ENCODE assay signal across 8 cellular contexts in the genomic region with DNA sequence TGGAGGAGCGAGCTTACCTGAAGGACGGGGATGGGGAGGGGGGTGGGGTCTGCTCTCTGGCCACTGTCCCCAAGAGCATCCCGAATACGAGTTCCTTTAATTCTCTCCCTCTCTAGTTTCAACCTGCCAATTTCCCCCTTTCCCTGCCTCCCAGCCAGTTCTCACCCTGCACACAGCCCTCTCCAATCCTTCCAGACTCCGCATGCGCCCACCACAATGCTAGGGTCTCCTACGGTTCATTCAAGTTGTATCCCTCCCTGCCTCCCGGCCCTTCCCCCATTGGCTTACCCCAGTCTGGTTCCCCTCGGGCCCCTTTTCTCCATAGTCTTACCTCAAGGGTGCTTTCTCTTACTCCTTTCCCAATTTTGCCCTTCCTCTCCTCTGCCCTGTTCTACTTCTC. TPM values are rescaled to one million over a fixed set of nuclear protein-coding genes. Genes with fewer than 3 reads are reported as not detected.
DNase-seq lines count a peak whose midpoint lies in the region; ATAC-seq lines count a peak whose summit lies in the region.

No MANE protein-coding gene starts in this region.

- peaks cover 14 to 52% (median 47%) of the 10 kb centered on the region in 5 donors for H3K4me1 ChIP-seq in subcutaneous abdominal adipose tissue (ENCODE audit: control insufficient read depth in 5 of 5, insufficient read depth in 5 of 5, low read length in 5 of 5)

- H3K36me3 Mint-ChIP-seq in T-helper 2 cell treated with Interferon-gamma antibody and Interleukin-4, amounts not matched to agents 5 μg/mL and 100 μg/mL, for 36 hours (ENCODE audit: low read depth): no peaks in the 10 kb centered on the region

- H3K4me1 Mint-ChIP-seq in T-helper 2 cell treated with Interferon-gamma antibody and Interleukin-4, amounts not matched to agents 5 μg/mL and 100 μg/mL, for 36 hours (ENCODE audit: low read depth): peaks cover 25% of the 10 kb centered on the region

- peak overlapping the region; percentile 64 to 84 (median 76) for H3K4me3 ChIP-seq in subcutaneous abdominal adipose tissue (ENCODE audit: low read depth in 1 of 5, low read length in 5 of 5)

- no peak for DNase-seq in T-helper 2 cell treated with Interferon-gamma antibody and Interleukin-4, amounts not matched to agents 5 μg/mL and 100 μg/mL, for 36 hours (ENCODE audit: low spot score)
- DNase-seq in T-helper 2 cell (no peak), left lobe of liver (ENCODE audit: low spot score) (peak; percentile 41), D341Med (ENCODE audit: low spot score) (no peak)
- no peak for DNase-seq in activated CD4-positive, alpha-beta T cell treated with anti-CD3 and anti-CD28 coated beads, Interleukin-2, amount 50 U/mL, for 48 hours

- peaks cover 0 to 10% (median 4%) of the 10 kb centered on the region in 5 donors for H3K36me3 ChIP-seq in subcutaneous abdominal adipose tissue (ENCODE audit: control insufficient read depth in 5 of 5, insufficient read depth in 5 of 5, low read length in 5 of 5)

- H3K9me3 ChIP-seq in subcutaneous abdominal adipose tissue (ENCODE audit: control insufficient read depth in 5 of 5, low read length in 5 of 5): no peaks in the 10 kb centered on the region

- H3K9ac ChIP-seq in subcutaneous abdominal adipose tissue (ENCODE audit: low read length in 5 of 5): peak overlapping the region in 4 of 5 donors; percentile 63 to 68 (median 64)

- peak overlapping the region; percentile 91 for H3K27ac ChIP-seq in angular gyrus (ENCODE audit: low read depth, low read length)
- peak overlapping the region; percentile 80 for H3K27ac ChIP-seq in subcutaneous abdominal adipose tissue (ENCODE audit: low read depth, low read length)

- H3K9me3 Mint-ChIP-seq in T-helper 2 cell treated with Interferon-gamma antibody and Interleukin-4, amounts not matched to agents 5 μg/mL and 100 μg/mL, for 36 hours: no peaks in the 10 kb centered on the region

- peaks cover 20% of the 10 kb centered on the region for H3K27me3 Mint-ChIP-seq in T-helper 2 cell treated with Interferon-gamma antibody and Interleukin-4, amounts not matched to agents 5 μg/mL and 100 μg/mL, for 36 hours (ENCODE audit: low read depth)

- H3K27ac Mint-ChIP-seq in T-helper 2 cell treated with Interferon-gamma antibody and Interleukin-4, amounts not matched to agents 5 μg/mL and 100 μg/mL, for 36 hours: no peak overlapping the region

- no peaks in the 10 kb centered on the region for H3K27me3 ChIP-seq in subcutaneous abdominal adipose tissue (ENCODE audit: control insufficient read depth in 5 of 5, insufficient read depth in 4 of 5, low read length in 5 of 5)

- peak overlapping the region; percentile 65 for H3K4me3 Mint-ChIP-seq in T-helper 2 cell treated with Interferon-gamma antibody and Interleukin-4, amounts not matched to agents 5 μg/mL and 100 μg/mL, for 36 hours

- ATAC-seq in left lobe of liver (no peak), HG03432 (IDR thresholded peaks at IDR 0.05; ENCODE audit: unreplicated experiment) (no peak)

RNA-seq across cellular contexts. Expression of a gene that starts 0.7 kb away (rescaled TPM):
- 5.2 TPM for total RNA-seq in left lobe of liver

RNA-seq across cellular contexts. Expression of a gene that starts 6.5 kb away (rescaled TPM):
- 0.25 TPM for total RNA-seq in left lobe of liver

RNA-seq across cellular contexts. Expression of a gene that starts 17.6 kb away (rescaled TPM):
- total RNA-seq in left lobe of liver: 16.2 TPM

RNA-seq across cellular contexts. Expression of a gene that starts 46.9 kb away (rescaled TPM):
- total RNA-seq in left lobe of liver: 146 TPM
